ENCODE assay signal across 18 cellular contexts in the genomic region with DNA sequence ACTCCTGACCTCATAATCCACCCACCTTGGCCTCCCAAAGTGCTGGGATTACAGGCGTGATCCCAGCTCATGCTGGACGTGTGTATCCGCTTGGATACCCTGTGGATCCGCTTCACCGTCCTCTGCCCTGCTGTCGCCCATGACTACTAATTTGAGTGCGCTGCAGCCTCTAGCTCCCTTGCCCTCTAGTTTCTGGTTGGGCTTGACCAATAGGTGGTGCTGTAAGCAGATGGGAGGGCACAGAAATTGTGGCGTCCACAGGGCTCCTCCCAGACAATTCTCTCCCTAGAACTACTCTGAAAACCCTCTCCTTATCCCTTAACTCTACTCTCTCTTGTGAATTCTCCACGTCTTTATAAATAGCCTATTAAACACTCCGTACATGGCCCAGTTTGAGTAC. TPM values are rescaled to one million over a fixed set of nuclear protein-coding genes. Genes with fewer than 3 reads are reported as not detected.
DNase-seq lines count a peak whose midpoint lies in the region; ATAC-seq and TF ChIP-seq lines count a peak whose summit lies in the region.
"Had no signal": no experiment of that assay in that cellular context is flagged by ENCODE, and none has a peak within 500 bp of the region (broad histone marks: within the 10 kb centered on the region; RNA-seq: fewer than 3 reads in every experiment).

No MANE protein-coding gene starts in this region.

- H3K9me3 Mint-ChIP-seq in mesothelial cell of epicardium, result peaks cover 4% of the 10 kb centered on the region
- H3K9me3 Mint-ChIP-seq: activated naive CD8-positive, alpha-beta T cell treated with anti-CD3 and anti-CD28 coated beads, Interleukin-2, amount 10 ng/mL, durations not matched to agents 7 days and 5 days had no signal

- TF ChIP-seq CTCF in foreskin keratinocyte (conservative IDR thresholded peaks at IDR 0.05) (peak; percentile 29), mesothelial cell of epicardium (IDR thresholded peaks at IDR 0.05; ENCODE audit: unreplicated experiment) (no peak)

- ATAC-seq in GM18867 (IDR thresholded peaks at IDR 0.05; ENCODE audit: unreplicated experiment) (peak; percentile 57), foreskin keratinocyte (no peak), HG02798 (IDR thresholded peaks at IDR 0.05; ENCODE audit: poor library complexity, unreplicated experiment) (no peak)
- ATAC-seq: mucosa of descending colon, Right ventricle myocardium inferior had no signal

- H3K4me1 ChIP-seq in foreskin keratinocyte, result no peaks in the 10 kb centered on the region
- H3K4me1 ChIP-seq: esophagus muscularis mucosa had no signal

- H3K27ac Mint-ChIP-seq in mesothelial cell of epicardium, result no peak overlapping the region
- H3K27ac Mint-ChIP-seq: activated naive CD8-positive, alpha-beta T cell treated with anti-CD3 and anti-CD28 coated beads, Interleukin-2, amount 10 ng/mL, durations not matched to agents 7 days and 5 days had no signal

- peak; percentile 7 to 8 for DNase-seq in AML-193 (lab: John Stamatoyannopoulos, UW)
- peak; percentile 14 for DNase-seq in NCI-H69 (lab: John Stamatoyannopoulos, UW)
- DNase-seq in foreskin keratinocyte, result no peak
- DNase-seq in AG08395 (ENCODE audit: low spot score), result no peak
- DNase-seq in mesothelial cell of epicardium (ENCODE audit: low spot score in 2 of 2, unreplicated experiment in 2 of 2), result no peak
- no peak for DNase-seq in T-helper 1 cell
- DNase-seq: activated CD8-positive, alpha-beta memory T cell treated with anti-CD3 and anti-CD28 coated beads, Interleukin-2, amount 50 U/mL, for 4 hours; activated naive CD8-positive, alpha-beta T cell treated with anti-CD3 and anti-CD28 coated beads, Interleukin-2, amount 10 ng/mL, durations not matched to agents 7 days and 5 days; EL; mucosa of descending colon; NCI-H226; stimulated activated CD4-positive, alpha-beta T cell treated with anti-CD3 and anti-CD28 coated beads, Interleukin-1b, Interleukin-23, amount 100 ng/mL, for 48 hours had no signal

- no peaks in the 10 kb centered on the region for H3K27me3 ChIP-seq in foreskin keratinocyte
- H3K27me3 ChIP-seq: esophagus muscularis mucosa had no signal

- no peak overlapping the region for H3K4me3 Mint-ChIP-seq in mesothelial cell of epicardium
- H3K4me3 Mint-ChIP-seq: activated naive CD8-positive, alpha-beta T cell treated with anti-CD3 and anti-CD28 coated beads, Interleukin-2, amount 10 ng/mL, durations not matched to agents 7 days and 5 days; central memory CD8-positive, alpha-beta T cell had no signal

- no peak overlapping the region for H3K27ac ChIP-seq in foreskin keratinocyte
- H3K27ac ChIP-seq: esophagus muscularis mucosa, VCaP had no signal

- H3K4me1 Mint-ChIP-seq in mesothelial cell of epicardium, result peaks cover 3% of the 10 kb centered on the region
- H3K4me1 Mint-ChIP-seq: activated naive CD8-positive, alpha-beta T cell treated with anti-CD3 and anti-CD28 coated beads, Interleukin-2, amount 10 ng/mL, durations not matched to agents 7 days and 5 days; central memory CD8-positive, alpha-beta T cell had no signal

- H3K36me3 Mint-ChIP-seq in mesothelial cell of epicardium, result no peaks in the 10 kb centered on the region
- H3K36me3 Mint-ChIP-seq: activated naive CD8-positive, alpha-beta T cell treated with anti-CD3 and anti-CD28 coated beads, Interleukin-2, amount 10 ng/mL, durations not matched to agents 7 days and 5 days had no signal

- H3K27me3 Mint-ChIP-seq in mesothelial cell of epicardium (ENCODE audit: low read depth), result peaks cover 7% of the 10 kb centered on the region

RNA-seq across cellular contexts. Expression of a gene that starts 36.2 kb away (rescaled TPM):
- total RNA-seq in foreskin keratinocyte (0.46 and 1.0 TPM in 2 replicates), mesothelial cell of epicardium (0.07 TPM in 1 of 3 replicates, not detected in the others)
- 0.22 and 0.29 TPM in 2 replicates for polyA plus RNA-seq in foreskin keratinocyte
- total RNA-seq: activated naive CD8-positive, alpha-beta T cell treated with anti-CD3 and anti-CD28 coated beads, Interleukin-2, amount 10 ng/mL, durations not matched to agents 7 days and 5 days; Right ventricle myocardium inferior had no signal

Comparison
In these comparisons a context has a peak if more than half of its experiments do, and no peak if none do; other contexts are left out.
1. DNase-seq: peak in AML-193 (2 of 2) and NCI-H69 (single experiment); none in foreskin keratinocyte (0 of 2), AG08395 (single experiment), mesothelial cell of epicardium (0 of 2) and T-helper 1 cell (0 of 5).